In the genomic region with DNA sequence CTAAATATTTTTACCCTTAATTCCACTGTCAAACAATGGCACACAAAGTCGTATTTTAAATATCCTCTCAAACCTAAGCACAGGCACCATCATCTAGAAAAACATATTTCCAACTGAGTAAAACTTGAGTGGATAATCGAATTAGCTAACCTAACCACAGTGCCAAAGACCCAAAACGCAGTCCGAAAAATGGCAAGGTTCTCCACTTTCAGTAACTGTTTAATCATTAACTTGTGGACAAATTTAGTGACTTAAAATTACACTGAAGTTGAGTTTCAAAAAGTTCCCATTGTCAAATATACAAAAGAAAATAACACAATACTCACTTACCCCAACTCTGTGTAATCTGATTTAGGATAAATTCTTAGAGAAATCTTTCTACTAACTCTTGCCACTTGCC, we compare ENCODE assay signal across 16 cellular contexts. TPM values are rescaled to one million over a fixed set of nuclear protein-coding genes. Genes with fewer than 3 reads are reported as not detected.
DNase-seq lines count a peak whose midpoint lies in the region; ATAC-seq and TF ChIP-seq lines count a peak whose summit lies in the region.
"Had no signal": no experiment of that assay in that cellular context is flagged by ENCODE, and none has a peak within 500 bp of the region (broad histone marks: within the 10 kb centered on the region; RNA-seq: fewer than 3 reads in every experiment).

No MANE protein-coding gene starts in this region.

- H3K27ac ChIP-seq in GM23248 (no peak overlapping the region), caudate nucleus (ENCODE audit: low read depth, low read length) (peak overlapping the region; percentile 33), neutrophil (peak overlapping the region; percentile 50)
- H3K27ac ChIP-seq: tibial nerve had no signal

- H3K9me3 ChIP-seq in GM23248 (ENCODE audit: low read depth) = no peaks in the 10 kb centered on the region
- H3K9me3 ChIP-seq in neutrophil = no peaks in the 10 kb centered on the region
- H3K9me3 ChIP-seq: tibial nerve had no signal

- H3K27me3 ChIP-seq in GM23248 (replicated peaks; ENCODE audit: insufficient read depth) = no peaks in the 10 kb centered on the region
- H3K27me3 ChIP-seq in neutrophil = no peaks in the 10 kb centered on the region
- H3K27me3 ChIP-seq: tibial nerve had no signal

- no peaks in the 10 kb centered on the region for H3K9me2 ChIP-seq in GM23248 (ENCODE audit: insufficient read depth)

- peaks cover 61% of the 10 kb centered on the region for H3F3A ChIP-seq in GM23248 (ENCODE audit: insufficient read depth)

- H3K27me3 Mint-ChIP-seq in activated CD4-positive, alpha-beta T cell treated with anti-CD3 and anti-CD28 coated beads, Interleukin-2, amount 10 ng/mL, durations not matched to agents 7 days and 5 days = no peaks in the 10 kb centered on the region
- H3K27me3 Mint-ChIP-seq in activated CD4-positive, alpha-beta T cell treated with anti-CD3 and anti-CD28 coated beads, Interleukin-2, amount 10 ng/mL, durations not matched to agents 24 days and 14 days = no peaks in the 10 kb centered on the region
- H3K27me3 Mint-ChIP-seq in HFFc6 (ENCODE audit: insufficient read depth) = no peaks in the 10 kb centered on the region

- in situ Hi-C loops in GM23248 (cut with MboI) = no loop called here

- no peak overlapping the region for H3K4me2 ChIP-seq in GM23248 (ENCODE audit: unreplicated experiment)

- 19 to 21% methylated on average over 4 of the region's 4 CpGs for WGBS in GM23248 (ENCODE audit: low coverage in 1 of 2, low lambda C conversion rate in 2 of 2, missing lambda C conversion rate in 2 of 2), 2 experiments

- H3K79me2 ChIP-seq in GM23248 (ENCODE audit: insufficient read depth) = peaks cover 97% of the 10 kb centered on the region

- DNase-seq in activated CD4-positive, alpha-beta T cell treated with anti-CD3 and anti-CD28 coated beads, Interleukin-2, amount 10 ng/mL, durations not matched to agents 7 days and 5 days = no peak
- DNase-seq in activated CD4-positive, alpha-beta T cell treated with anti-CD3 and anti-CD28 coated beads, Interleukin-2, amount 10 ng/mL, durations not matched to agents 24 days and 14 days = no peak
- no peak for DNase-seq in GM23248
- no peak for DNase-seq in caudate nucleus (lab: John Stamatoyannopoulos, UW)
- no peak for DNase-seq in HFFc6
- no peak for DNase-seq in stimulated activated naive CD4-positive, alpha-beta T cell (lab: John Stamatoyannopoulos, UW)
- DNase-seq: activated CD8-positive, alpha-beta memory T cell treated with anti-CD3 and anti-CD28 coated beads for 24 hours; activated naive CD4-positive, alpha-beta T cell treated with Interleukin-2 at 50 U/mL for 16 hours; foreskin fibroblast; H9; NCI-H1694 treated with DMSO at 0.1 percent for 48 hours; stimulated activated CD4-positive, alpha-beta T cell treated with anti-CD3 and anti-CD28 coated beads, Interleukin-1b, Interleukin-23, amount 100 ng/mL, for 48 hours had no signal

- H3K4me1 ChIP-seq in GM23248 (ENCODE audit: insufficient read depth) (peaks cover 18% of the 10 kb centered on the region), neutrophil (ENCODE audit: control insufficient read depth in 1 of 2, insufficient read depth in 1 of 2, low read depth in 1 of 2, low read length in 1 of 2) (peaks cover 0 to 10% of the 10 kb centered on the region in 2 experiments)

- no peak for ATAC-seq in GM21367 (IDR thresholded peaks at IDR 0.05; ENCODE audit: unreplicated experiment)

- H2AFZ ChIP-seq in GM23248 = no peak overlapping the region

- TF ChIP-seq CTCF in neutrophil (IDR thresholded peaks at IDR 0.05) (no peak), HFFc6 (IDR thresholded peaks at IDR 0.05) (no peak)

- intact Hi-C loops in activated CD4-positive, alpha-beta T cell treated with anti-CD3 and anti-CD28 coated beads, Interleukin-2, amount 10 ng/mL, durations not matched to agents 24 days and 14 days (cut with micrococcal nuclease) = loop anchor here (1.0 kb wide), 1 partner anchor 11 kb away; no protein-coding TSS in a partner anchor

- peak overlapping the region; percentile 41 for H3K27ac Mint-ChIP-seq in activated CD4-positive, alpha-beta T cell treated with anti-CD3 and anti-CD28 coated beads, Interleukin-2, amount 10 ng/mL, durations not matched to agents 7 days and 5 days
- H3K27ac Mint-ChIP-seq in activated CD4-positive, alpha-beta T cell treated with anti-CD3 and anti-CD28 coated beads, Interleukin-2, amount 10 ng/mL, durations not matched to agents 24 days and 14 days = no peak overlapping the region
- no peak overlapping the region for H3K27ac Mint-ChIP-seq in HFFc6
- H3K27ac Mint-ChIP-seq: nephron had no signal

- H3K36me3 Mint-ChIP-seq in activated CD4-positive, alpha-beta T cell treated with anti-CD3 and anti-CD28 coated beads, Interleukin-2, amount 10 ng/mL, durations not matched to agents 7 days and 5 days (ENCODE audit: low read depth) = peaks cover 66% of the 10 kb centered on the region
- H3K36me3 Mint-ChIP-seq in activated CD4-positive, alpha-beta T cell treated with anti-CD3 and anti-CD28 coated beads, Interleukin-2, amount 10 ng/mL, durations not matched to agents 24 days and 14 days (ENCODE audit: low read depth) = peaks cover 64% of the 10 kb centered on the region
- H3K36me3 Mint-ChIP-seq in HFFc6 (ENCODE audit: low read depth) = peaks cover 29% of the 10 kb centered on the region

- CTCF ChIA-PET in activated CD4-positive, alpha-beta T cell treated with anti-CD3 and anti-CD28 coated beads, Interleukin-2, amount 10 ng/mL, durations not matched to agents 7 days and 5 days (lab: Charles Lee) = no interaction called here

- POLR2A ChIA-PET in activated CD4-positive, alpha-beta T cell treated with anti-CD3 and anti-CD28 coated beads, Interleukin-2, amount 10 ng/mL, durations not matched to agents 7 days and 5 days (lab: Charles Lee) = no interaction called here

- H3K4me3 ChIP-seq in GM23248 (no peak overlapping the region), neutrophil (ENCODE audit: low read depth in 1 of 2, low read length in 1 of 2) (no peak overlapping the region)
- H3K4me3 ChIP-seq: tibial nerve had no signal

- H3K9me3 Mint-ChIP-seq in activated CD4-positive, alpha-beta T cell treated with anti-CD3 and anti-CD28 coated beads, Interleukin-2, amount 10 ng/mL, durations not matched to agents 7 days and 5 days = no peaks in the 10 kb centered on the region
- no peaks in the 10 kb centered on the region for H3K9me3 Mint-ChIP-seq in activated CD4-positive, alpha-beta T cell treated with anti-CD3 and anti-CD28 coated beads, Interleukin-2, amount 10 ng/mL, durations not matched to agents 24 days and 14 days
- H3K9me3 Mint-ChIP-seq in HFFc6 = no peaks in the 10 kb centered on the region
- H3K9me3 Mint-ChIP-seq: H9, nephron had no signal

- H3K4me1 Mint-ChIP-seq in activated CD4-positive, alpha-beta T cell treated with anti-CD3 and anti-CD28 coated beads, Interleukin-2, amount 10 ng/mL, durations not matched to agents 7 days and 5 days = peaks cover 59% of the 10 kb centered on the region
- peaks cover 29% of the 10 kb centered on the region for H3K4me1 Mint-ChIP-seq in activated CD4-positive, alpha-beta T cell treated with anti-CD3 and anti-CD28 coated beads, Interleukin-2, amount 10 ng/mL, durations not matched to agents 24 days and 14 days
- H3K4me1 Mint-ChIP-seq in HFFc6 (ENCODE audit: low read depth) = peaks cover 44% of the 10 kb centered on the region

- peaks cover 48% of the 10 kb centered on the region for H4K20me1 ChIP-seq in GM23248 (ENCODE audit: insufficient read depth)

- H3K36me3 ChIP-seq in GM23248 (ENCODE audit: low read depth) (peaks cover 53% of the 10 kb centered on the region), neutrophil (peaks cover 49% of the 10 kb centered on the region)

- H3K4me3 Mint-ChIP-seq in activated CD4-positive, alpha-beta T cell treated with anti-CD3 and anti-CD28 coated beads, Interleukin-2, amount 10 ng/mL, durations not matched to agents 7 days and 5 days = no peak overlapping the region
- no peak overlapping the region for H3K4me3 Mint-ChIP-seq in activated CD4-positive, alpha-beta T cell treated with anti-CD3 and anti-CD28 coated beads, Interleukin-2, amount 10 ng/mL, durations not matched to agents 24 days and 14 days
- no peak overlapping the region for H3K4me3 Mint-ChIP-seq in HFFc6
- H3K4me3 Mint-ChIP-seq: H9, nephron had no signal

- peak overlapping the region; percentile 4; the same call in 1 of the 2 replicates for H3K9ac ChIP-seq in GM23248

RNA-seq across cellular contexts. Expression of a gene that starts 10.0 kb away (rescaled TPM):
- 100 to 1,000 TPM; 263 to 270 TPM for total RNA-seq in activated CD4-positive, alpha-beta T cell treated with anti-CD3 and anti-CD28 coated beads, Interleukin-2, amount 10 ng/mL, durations not matched to agents 7 days and 5 days
- 422 and 430 TPM in 2 replicates for total RNA-seq in activated CD4-positive, alpha-beta T cell treated with anti-CD3 and anti-CD28 coated beads, Interleukin-2, amount 10 ng/mL, durations not matched to agents 24 days and 14 days
- 224 and 240 TPM in 2 replicates for total RNA-seq in GM23248 (2014; rRNA removed; shearing (Covaris generic))
- 373 and 386 TPM in 2 replicates for polyA plus RNA-seq in GM23248 (2016; fragmentation: Nextera tagmentation; extraction: Ambion mirVana)
- total RNA-seq in HFFc6 (2021; fragmentation: NEBNext Ultra II Directional; extraction: Animal tissue kit (Norgen Biotek cat#: 25700)) = 100 to 1,000 TPM; 229 to 242 (median 240) TPM

RNA-seq across cellular contexts. Expression of a gene that starts 12.9 kb away (rescaled TPM):
- total RNA-seq in activated CD4-positive, alpha-beta T cell treated with anti-CD3 and anti-CD28 coated beads, Interleukin-2, amount 10 ng/mL, durations not matched to agents 7 days and 5 days = 10 to 100 TPM; 56.9 to 60.9 TPM
- 73.8 and 83.7 TPM in 2 replicates for total RNA-seq in activated CD4-positive, alpha-beta T cell treated with anti-CD3 and anti-CD28 coated beads, Interleukin-2, amount 10 ng/mL, durations not matched to agents 24 days and 14 days
- total RNA-seq in GM23248 (2014; rRNA removed; shearing (Covaris generic)) = 28.3 and 33.8 TPM in 2 replicates
- 51.3 and 51.9 TPM in 2 replicates for polyA plus RNA-seq in GM23248 (2016; fragmentation: Nextera tagmentation; extraction: Ambion mirVana)
- 10 to 100 TPM; 34.6 to 50.6 (median 42.2) TPM for total RNA-seq in HFFc6 (2021; fragmentation: NEBNext Ultra II Directional; extraction: Animal tissue kit (Norgen Biotek cat#: 25700))

RNA-seq across cellular contexts. Expression of a gene that starts 52.1 kb away (rescaled TPM):
- 10 to 100 TPM; 52.0 to 59.1 TPM for total RNA-seq in activated CD4-positive, alpha-beta T cell treated with anti-CD3 and anti-CD28 coated beads, Interleukin-2, amount 10 ng/mL, durations not matched to agents 7 days and 5 days
- total RNA-seq in activated CD4-positive, alpha-beta T cell treated with anti-CD3 and anti-CD28 coated beads, Interleukin-2, amount 10 ng/mL, durations not matched to agents 24 days and 14 days = 42.5 and 44.3 TPM in 2 replicates
- 19.7 and 21.6 TPM in 2 replicates for total RNA-seq in GM23248 (2014; rRNA removed; shearing (Covaris generic))
- 6.0 and 6.9 TPM in 2 replicates for polyA plus RNA-seq in GM23248 (2016; fragmentation: Nextera tagmentation; extraction: Ambion mirVana)
- total RNA-seq in HFFc6 (2021; fragmentation: NEBNext Ultra II Directional; extraction: Animal tissue kit (Norgen Biotek cat#: 25700)) = 10 to 100 TPM; 17.1 to 28.0 (median 22.0) TPM
